Comparison of ENCODE assay signal across 12 cellular contexts in the genomic region with DNA sequence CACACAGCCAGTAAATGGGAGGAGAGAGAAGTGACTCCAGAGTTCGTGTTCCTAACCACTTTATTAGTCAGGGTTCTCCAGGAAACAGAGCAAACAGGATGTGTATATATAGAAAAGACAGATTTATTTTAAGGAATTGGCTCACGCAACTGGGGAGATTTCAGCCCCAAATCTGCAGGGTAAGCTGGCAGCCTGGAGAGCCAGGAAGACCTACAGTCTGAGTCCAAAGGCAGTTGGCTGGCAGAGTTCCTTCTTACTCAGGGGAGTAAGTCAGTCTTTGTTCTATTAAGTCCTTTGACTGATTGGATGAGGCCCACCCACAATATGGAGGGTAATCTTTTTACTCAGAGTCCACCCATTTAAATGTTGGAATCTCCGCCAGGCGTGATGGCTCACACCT.
"Had no signal": no experiment of that assay in that cellular context is flagged by ENCODE, and none has a peak within 500 bp of the region (broad histone marks: within the 10 kb centered on the region; RNA-seq: fewer than 3 reads in every experiment).

No MANE protein-coding gene starts in this region.

- H3K36me3 Mint-ChIP-seq: natural killer cell had no signal

- H3K36me3 ChIP-seq: gastroesophageal sphincter, neutrophil had no signal

- H2AFZ ChIP-seq: parathyroid adenoma had no signal

- H3K9me3 ChIP-seq: gastroesophageal sphincter, neutrophil had no signal

- H3K79me2 ChIP-seq: parathyroid adenoma had no signal

- H3K27ac ChIP-seq: gastroesophageal sphincter, neutrophil, parathyroid adenoma had no signal

- DNase-seq: activated naive CD4-positive, alpha-beta T cell; endodermal cell; islet precursor cell; natural killer cell; retina; stimulated activated CD4-positive, alpha-beta T cell treated with anti-CD3 and anti-CD28 coated beads, Interleukin-2, amount 100 ng/mL, for 48 hours had no signal

- H3K4me3 Mint-ChIP-seq: endodermal cell; memory B cell; natural killer cell; stimulated activated memory B cell treated with anti-CD40 and anti-IgM and Interleukin-4, amounts not matched to agents 10 μg/mL and 1 μg/mL and 100 μg/mL, for 72 hours; T-helper 1 cell treated with Interleukin-12 subunit alpha and Interleukin-12 subunit beta and Interleukin-4 antibody, amounts not matched to agents 30 μg/mL and 1 μg/mL, for 36 hours had no signal

- ATAC-seq: gastroesophageal sphincter; natural killer cell; stimulated activated memory B cell treated with anti-CD40 and anti-IgM and Interleukin-4, amounts not matched to agents 10 μg/mL and 1 μg/mL and 100 μg/mL, for 72 hours had no signal

- H3K4me1 ChIP-seq: parathyroid adenoma had no signal

- H3K27me3 ChIP-seq: neutrophil had no signal

- H3K9ac ChIP-seq: parathyroid adenoma had no signal

- H3K4me3 ChIP-seq: gastroesophageal sphincter had no signal

- H3K27ac Mint-ChIP-seq: endodermal cell; memory B cell; natural killer cell; stimulated activated memory B cell treated with anti-CD40 and anti-IgM and Interleukin-4, amounts not matched to agents 10 μg/mL and 1 μg/mL and 100 μg/mL, for 72 hours; T-helper 1 cell treated with Interleukin-12 subunit alpha and Interleukin-12 subunit beta and Interleukin-4 antibody, amounts not matched to agents 30 μg/mL and 1 μg/mL, for 36 hours had no signal

- H3K9me3 Mint-ChIP-seq: endodermal cell; natural killer cell; T-helper 1 cell treated with Interleukin-12 subunit alpha and Interleukin-12 subunit beta and Interleukin-4 antibody, amounts not matched to agents 30 μg/mL and 1 μg/mL, for 36 hours had no signal
